Comparison of ENCODE assay signal across 10 cellular contexts in the genomic region with DNA sequence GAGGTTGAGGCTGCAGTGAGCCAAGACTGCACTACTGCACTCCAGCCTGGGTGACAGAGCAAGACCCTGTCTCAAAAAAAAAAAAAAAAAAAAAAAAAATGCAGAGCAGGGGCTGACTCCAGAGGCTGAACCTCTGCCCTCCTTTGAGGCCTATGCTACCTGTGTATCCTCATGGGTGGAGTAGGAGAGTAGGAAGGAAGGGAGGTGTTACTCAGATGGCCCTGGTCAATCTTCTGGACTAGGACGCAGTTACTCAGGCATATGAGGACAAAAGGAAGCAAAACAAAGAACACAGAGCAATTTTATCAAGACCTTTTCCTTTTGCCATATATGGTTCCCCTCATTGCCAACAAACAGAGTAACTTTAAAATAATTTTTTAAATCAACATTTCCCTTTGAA. TPM values are rescaled to one million over a fixed set of nuclear protein-coding genes. Genes with fewer than 3 reads are reported as not detected.
DNase-seq lines count a peak whose midpoint lies in the region; ATAC-seq, FAIRE-seq and TF ChIP-seq lines count a peak whose summit lies in the region.
"Had no signal": no experiment of that assay in that cellular context is flagged by ENCODE, and none has a peak within 500 bp of the region (broad histone marks: within the 10 kb centered on the region; RNA-seq: fewer than 3 reads in every experiment).

No MANE protein-coding gene starts in this region.

- H3K9me3 ChIP-seq in heart right ventricle (no peaks in the 10 kb centered on the region), prostate gland (no peaks in the 10 kb centered on the region)

- no peak for TF ChIP-seq CTCF in heart right ventricle (IDR thresholded peaks at IDR 0.05)
- no peak for TF ChIP-seq CTCF in prostate gland (IDR thresholded peaks at IDR 0.05)

- intact Hi-C loops in heart right ventricle (cut with DNase I): no loop called here
- intact Hi-C loops in Right ventricle myocardium superior (cut with DNase I): no loop called here
- intact Hi-C loops in prostate gland (cut with DNase I): no loop called here

- H3K27ac ChIP-seq in heart right ventricle (peak overlapping the region; percentile 52 to 91 (median 80)), prostate gland (peak overlapping the region; percentile 28 to 53)

- ATAC-seq in heart right ventricle (peak in 5 of 8 donors; percentile 16 to 48 (median 40)), Right ventricle myocardium superior (ENCODE audit: poor library complexity) (no peak), GM18858 (IDR thresholded peaks at IDR 0.05; ENCODE audit: unreplicated experiment) (no peak), HG03108 (IDR thresholded peaks at IDR 0.05; ENCODE audit: unreplicated experiment) (no peak)

- H3K36me3 ChIP-seq in heart right ventricle (no peaks in the 10 kb centered on the region), prostate gland (no peaks in the 10 kb centered on the region)

- FAIRE-seq in islet of Langerhans (lab: Jason Lieb, UNC): peak; percentile 81

- H3K27me3 ChIP-seq in heart right ventricle (no peaks in the 10 kb centered on the region), prostate gland (replicated peaks; ENCODE audit: insufficient read depth) (no peaks in the 10 kb centered on the region)

- DNase-seq in heart right ventricle (no peak), Right ventricle myocardium superior (no peak), prostate gland (ENCODE audit: low spot score) (no peak), NCI-H1105 (lab: John Stamatoyannopoulos, UW) (no peak), DMS53 (lab: John Stamatoyannopoulos, UW) (no peak)
- DNase-seq: GOT3, T-helper 9 cell had no signal

- H3K4me3 ChIP-seq in heart right ventricle: peak overlapping the region in 8 of 10 donors; percentile 4 to 46 (median 38)
- no peak overlapping the region for H3K4me3 ChIP-seq in prostate gland

- WGBS in heart right ventricle, 2 donors: 32 to 64% methylated on average over 1 of the region's 1 CpG
- WGBS in prostate gland: 66% methylated on average over 1 of the region's 1 CpG

- peaks cover 16 to 64% (median 38%) of the 10 kb centered on the region in 9 donors for H3K4me1 ChIP-seq in heart right ventricle
- H3K4me1 ChIP-seq in prostate gland (replicated peaks): no peaks in the 10 kb centered on the region

- TF ChIP-seq POLR2A in prostate gland (IDR thresholded peaks at IDR 0.05): no peak

RNA-seq across cellular contexts. Expression of gene TGFBR3, which starts 35.2 kb away (rescaled TPM):
- total RNA-seq in heart right ventricle (10 to 100 TPM; 11.9 to 36.7 (median 26.4) TPM), Right ventricle myocardium superior (37.9 TPM), prostate gland (10 to 100 TPM; 26.4 to 51.7 TPM)
- polyA plus RNA-seq in heart right ventricle: 10 to 100 TPM in 1 of 2 donors, 1 to 10 TPM in 1; 6.6 to 11.2 TPM

Comparison
In these comparisons a context has a peak if more than half of its experiments do, and no peak if none do; other contexts are left out.
1. ATAC-seq: peak in heart right ventricle (5 of 8); none in Right ventricle myocardium superior (single experiment), GM18858 (single experiment) and HG03108 (single experiment).
2. H3K4me3 ChIP-seq: peak in heart right ventricle (8 of 10); none in prostate gland (0 of 2).